Comparison of ENCODE assay signal across 13 cellular contexts in the genomic region with DNA sequence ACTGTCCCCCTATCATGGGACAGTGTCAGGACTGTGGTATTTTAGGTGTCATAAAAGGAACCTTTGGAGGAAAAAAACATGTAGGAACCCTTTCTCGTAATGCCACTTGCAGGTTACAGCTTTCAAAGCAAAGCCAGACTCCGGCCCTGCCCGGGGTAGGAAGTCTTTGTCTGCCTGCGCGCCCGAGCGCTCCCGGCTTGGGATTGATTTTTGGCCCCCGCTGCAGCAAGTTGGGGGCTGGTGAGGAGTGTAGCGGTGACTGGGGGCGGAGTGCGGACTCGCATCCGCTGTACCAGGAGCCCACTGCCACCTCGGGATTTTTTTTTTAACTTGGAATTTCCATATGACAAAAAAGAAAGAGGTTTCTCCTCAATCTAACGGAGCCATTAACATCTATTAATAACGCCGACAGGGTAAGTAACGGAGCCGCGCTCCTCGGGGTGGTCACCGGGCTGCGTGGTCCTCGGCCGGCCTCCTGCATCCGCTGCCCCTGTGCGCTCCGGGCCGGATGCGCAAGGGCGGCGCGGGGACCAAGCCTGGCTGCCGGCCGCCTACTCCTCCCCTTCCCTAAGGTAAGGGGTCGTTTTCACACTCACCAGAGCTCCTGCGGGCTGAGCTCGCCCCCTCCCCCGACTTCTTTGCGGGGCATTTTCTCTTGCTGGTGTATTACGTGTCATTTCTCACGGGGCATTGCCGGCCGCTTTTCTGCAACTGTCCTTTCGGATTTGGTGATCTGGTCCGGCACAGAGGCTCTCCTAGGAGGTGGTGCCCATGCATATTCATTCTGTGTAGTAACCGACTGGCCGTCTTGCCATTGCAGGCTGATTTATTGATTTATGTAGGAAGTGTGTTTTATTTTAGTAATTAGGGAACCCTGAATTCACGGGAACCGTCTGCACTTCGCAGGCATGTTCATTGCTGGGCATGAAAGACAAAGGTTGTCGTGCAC.
DNase-seq lines count a peak whose midpoint lies in the region; ATAC-seq, FAIRE-seq and TF ChIP-seq lines count a peak whose summit lies in the region.
"Had no signal": no experiment of that assay in that cellular context is flagged by ENCODE, and none has a peak within 500 bp of the region (broad histone marks: within the 10 kb centered on the region; RNA-seq: fewer than 3 reads in every experiment).

No MANE protein-coding gene starts in this region.

- FAIRE-seq in K562 (lab: Jason Lieb, UNC): no peak

- H4K20me1 ChIP-seq in K562 (replicated peaks; ENCODE audit: control insufficient read depth, insufficient read depth, low read length): no peaks in the 10 kb centered on the region

- peaks cover 38 to 51% of the 10 kb centered on the region in 2 experiments for H3K27me3 ChIP-seq in K562 (ENCODE audit: control insufficient read depth in 2 of 2, insufficient read depth in 2 of 2, low read length in 2 of 2)
- H3K27me3 ChIP-seq in subcutaneous abdominal adipose tissue (ENCODE audit: control insufficient read depth in 5 of 5, insufficient read depth in 4 of 5, low read length in 5 of 5): peaks cover 13 to 28% (median 22%) of the 10 kb centered on the region in 5 donors

- H3K4me2 ChIP-seq in K562 (ENCODE audit: insufficient read depth, low read length): no peak overlapping the region

- CTCF ChIA-PET in K562 (lab: Yijun Ruan, JAX; ENCODE audit: low intra/inter-chr PET ratio): no interaction called here

- BruUV-seq in K562 (replicated peaks; lab: Mats Ljungman, UMichigan): no TSS peak

- WGBS in K562 (ENCODE audit: insufficient coverage, low coverage, missing lambda C conversion rate): 7% methylated on average over 53 of the region's 53 CpGs

- POLR2A ChIA-PET in K562 (lab: Yijun Ruan, JAX): interaction anchor here (0.6 kb wide), 3 partner anchors 21 to 680 kb away, joined by 3 read pairs; no protein-coding TSS in a partner anchor

- H3K4me3 Mint-ChIP-seq in activated T-cell treated with anti-CD3 and anti-CD28 coated beads, Interleukin-2, amount 50 U/mL, for 72 hours: peak overlapping the region; percentile 72 to 73
- H3K4me3 Mint-ChIP-seq: central memory CD8-positive, alpha-beta T cell had no signal

- no peak for ATAC-seq in activated T-cell treated with anti-CD3 and anti-CD28 coated beads, Interleukin-2, amount 50 U/mL, for 72 hours (replicated peaks in 1 of 2)
- no peak for ATAC-seq in K562

- no peak for TF ChIP-seq POLR2A in K562 (conservative IDR thresholded peaks at IDR 0.05)

- H3K9me3 ChIP-seq in K562 (replicated peaks; ENCODE audit: control insufficient read depth, insufficient read depth, low read depth, low read length) (no peaks in the 10 kb centered on the region), subcutaneous abdominal adipose tissue (ENCODE audit: control insufficient read depth in 5 of 5, low read length in 5 of 5) (no peaks in the 10 kb centered on the region)

- peaks cover 10% of the 10 kb centered on the region for H3K4me1 Mint-ChIP-seq in activated T-cell treated with anti-CD3 and anti-CD28 coated beads, Interleukin-2, amount 50 U/mL, for 72 hours (ENCODE audit: low read depth)

- no peak for DNase-seq in activated T-cell treated with anti-CD3 and anti-CD28 coated beads, Interleukin-2, amount 50 U/mL, for 72 hours
- no peak for DNase-seq in activated T-cell treated with anti-CD3 and anti-CD28 coated beads, Interleukin-2, amount 50 U/mL, for 1 hour
- DNase-seq in K562 (ENCODE audit: extremely low read depth in 1 of 4, low spot score in 3 of 4): no peak
- DNase-seq in kidney tubule cell (ENCODE audit: low spot score): peak; percentile 16
- no peak for DNase-seq in Ammon's horn (ENCODE audit: low spot score)
- no peak for DNase-seq in amniotic stem cell (lab: John Stamatoyannopoulos, UW)
- no peak for DNase-seq in CD1c-positive myeloid dendritic cell (ENCODE audit: extremely low spot score)
- DNase-seq: ACHN, midbrain, NCI-H524 treated with DMSO at 0.1 percent for 48 hours, WERI-Rb-1 had no signal

- no peak for TF ChIP-seq CTCF in K562 (IDR thresholded peaks at IDR 0.05 in 2 of 3, conservative IDR thresholded peaks at IDR 0.05 in 1 of 3; ENCODE audit: insufficient read depth in 2 of 3, low read depth in 1 of 3, low read length in 3 of 3)

- H3K79me2 ChIP-seq in K562 (ENCODE audit: control insufficient read depth, insufficient read depth, low read length): no peaks in the 10 kb centered on the region

- H3K4me3 ChIP-seq in K562 (no peak overlapping the region), subcutaneous abdominal adipose tissue (ENCODE audit: low read depth in 1 of 5, low read length in 5 of 5) (peak overlapping the region in 3 of 5 donors; percentile 20 to 40 (median 23))

- TF ChIP-seq EP300 in K562 (IDR thresholded peaks at IDR 0.05; ENCODE audit: low read length): no peak

- intact Hi-C loops in K562 (cut with micrococcal nuclease): no loop called here

- no peak overlapping the region for H3K27ac Mint-ChIP-seq in activated T-cell treated with anti-CD3 and anti-CD28 coated beads, Interleukin-2, amount 50 U/mL, for 72 hours

- H3K27me3 Mint-ChIP-seq in activated T-cell treated with anti-CD3 and anti-CD28 coated beads, Interleukin-2, amount 50 U/mL, for 72 hours (ENCODE audit: low read depth): peaks cover 74% of the 10 kb centered on the region

- no peak overlapping the region for H3K27ac ChIP-seq in K562 (ENCODE audit: extremely low read depth, low read depth, low read length)
- H3K27ac ChIP-seq in subcutaneous abdominal adipose tissue (ENCODE audit: low read depth, low read length): no peak overlapping the region
- H3K27ac ChIP-seq: WERI-Rb-1 had no signal

- H3K36me3 ChIP-seq in K562 (ENCODE audit: control insufficient read depth, insufficient read depth, low read length) (no peaks in the 10 kb centered on the region), subcutaneous abdominal adipose tissue (ENCODE audit: control insufficient read depth in 5 of 5, insufficient read depth in 5 of 5, low read length in 5 of 5) (no peaks in the 10 kb centered on the region)
- H3K36me3 ChIP-seq: WERI-Rb-1 had no signal

- TF ChIP-seq RAD21 in K562 (CRISPR knock-in tag; conservative IDR thresholded peaks at IDR 0.05 in 1 of 2, IDR thresholded peaks at IDR 0.05 in 1 of 2): no peak

- H3K9me1 ChIP-seq in K562 (ENCODE audit: control insufficient read depth, insufficient read depth, low read length): no peaks in the 10 kb centered on the region

- in situ Hi-C loops in K562 (cut with MboI): no loop called here

- H3K9me3 Mint-ChIP-seq in activated T-cell treated with anti-CD3 and anti-CD28 coated beads, Interleukin-2, amount 50 U/mL, for 72 hours: no peaks in the 10 kb centered on the region
- H3K9me3 Mint-ChIP-seq: central memory CD8-positive, alpha-beta T cell had no signal

- H3K4me1 ChIP-seq in K562 (replicated peaks in 1 of 2; ENCODE audit: control insufficient read depth in 2 of 2, insufficient read depth in 2 of 2, low read length in 2 of 2) (peaks cover 0 to 6% of the 10 kb centered on the region in 2 experiments; a peak in 1 of 5 replicates), subcutaneous abdominal adipose tissue (ENCODE audit: control insufficient read depth in 5 of 5, insufficient read depth in 5 of 5, low read length in 5 of 5) (peaks cover 0 to 9% (median 4%) of the 10 kb centered on the region in 5 donors)

- H3K9ac ChIP-seq in K562 (ENCODE audit: insufficient read depth in 1 of 2, low read depth in 2 of 2, low read length in 2 of 2): no peak overlapping the region
- no peak overlapping the region for H3K9ac ChIP-seq in subcutaneous abdominal adipose tissue (ENCODE audit: low read length in 5 of 5)

- no peak overlapping the region for H2AFZ ChIP-seq in K562 (ENCODE audit: low read depth, low read length)

- H3K36me3 Mint-ChIP-seq in activated T-cell treated with anti-CD3 and anti-CD28 coated beads, Interleukin-2, amount 50 U/mL, for 72 hours (ENCODE audit: insufficient read depth in 2 of 2): no peaks in the 10 kb centered on the region

TF ChIP-seq in K562, 482 proteins besides CTCF, POLR2A, EP300 and RAD21:
- TF ChIP-seq KDM1A (IDR thresholded peaks at IDR 0.05) (no peak), ZSCAN29 (IDR thresholded peaks at IDR 0.05) (no peak), EZH2 (IDR thresholded peaks at IDR 0.05; ENCODE audit: borderline replicate concordance, low read depth, low read length) (0 out of 2 replicates have a peak, but pooled peaks have one; percentile 70)
